In genomic region chr2:196601430-196602306, GRCh38 we compare ENCODE assay signal across 10 cellular contexts. TPM values are rescaled to one million over a fixed set of nuclear protein-coding genes. Genes with fewer than 3 reads are reported as not detected.
DNase-seq lines count a peak whose midpoint lies in the region; ATAC-seq, FAIRE-seq and TF ChIP-seq lines count a peak whose summit lies in the region.
"Had no signal": no experiment of that assay in that cellular context is flagged by ENCODE, and none has a peak within 500 bp of the region (broad histone marks: within the 10 kb centered on the region; RNA-seq: fewer than 3 reads in every experiment).

No MANE protein-coding gene starts in this region.

- H3K9me3 ChIP-seq in keratinocyte (ENCODE audit: control insufficient read depth, low read depth, low read length), result no peaks in the 10 kb centered on the region
- H3K9me3 ChIP-seq: ovary had no signal

- H3K27ac ChIP-seq in keratinocyte (ENCODE audit: control insufficient read depth, insufficient read depth, low read length), result no peak overlapping the region
- H3K27ac ChIP-seq: ovary had no signal

- dilution Hi-C loops in keratinocyte (cut with MboI; ENCODE audit: extremely low pct_ligation_motif_present, low sequenced_read_pairs), result no loop called here

- TF ChIP-seq CTCF in AG04449 (IDR thresholded peaks at IDR 0.05; ENCODE audit: insufficient read depth, low read length, missing control alignments) (peak; percentile 20), astrocyte of the cerebellum (IDR thresholded peaks at IDR 0.05; ENCODE audit: low read depth, low read length, missing control alignments) (no peak), keratinocyte (optimal IDR thresholded peaks at IDR 0.05 in 1 of 3, IDR thresholded peaks at IDR 0.05 in 1 of 3, conservative IDR thresholded peaks at IDR 0.05 in 1 of 3; ENCODE audit: extremely low read depth in 1 of 3, insufficient read depth in 2 of 3, low read length in 3 of 3) (no peak)

- in situ Hi-C loops in astrocyte of the cerebellum (cut with HindIII; ENCODE audit: low sequenced_read_pairs), result no loop called here

- POLR2A ChIA-PET in AG04449 (lab: Yijun Ruan, JAX), result interaction anchor here (0.7 to 0.9 kb wide), 2 partner anchors 9 to 381 kb away, joined by 3 to 5 read pairs; no protein-coding TSS in a partner anchor

- CTCF ChIA-PET in AG04449 (lab: Yijun Ruan, JAX), result interaction anchor here (1.0 to 1.4 kb wide), 3 partner anchors 10 to 149 kb away, joined by 3 to 4 read pairs (median 3); no protein-coding TSS in a partner anchor

- no peaks in the 10 kb centered on the region for H4K20me1 ChIP-seq in keratinocyte (ENCODE audit: control insufficient read depth, extremely low read depth, insufficient read depth, low read length)

- no peak overlapping the region for H3K4me2 ChIP-seq in keratinocyte (ENCODE audit: control insufficient read depth, extremely low read depth, insufficient read depth, low read depth, low read length)

- no peaks in the 10 kb centered on the region for H3K27me3 ChIP-seq in keratinocyte (ENCODE audit: control insufficient read depth, extremely low read depth, insufficient read depth, low read length)
- H3K27me3 ChIP-seq: ovary had no signal

- DNase-seq in AG04449 (ENCODE audit: low read depth, low spot score) (peak; percentile 92), HUDEP-2 (lab: John Stamatoyannopoulos, UW; ENCODE audit: unreplicated experiment in 76 of 76) (peak in 62 of 76 experiments; percentile 2 to 87 (median 48)), astrocyte of the cerebellum (ENCODE audit: low read depth) (peak; percentile 49), keratinocyte (ENCODE audit: low read depth, low spot score) (peak; percentile 13), Ammon's horn (ENCODE audit: low spot score) (no peak), hippocampal formation (lab: John Stamatoyannopoulos, UW) (no peak)
- DNase-seq: DMS153, ovary had no signal

- H3K9me1 ChIP-seq in keratinocyte (ENCODE audit: control insufficient read depth, extremely low read depth, insufficient read depth, low read length), result no peaks in the 10 kb centered on the region

- H3K4me1 ChIP-seq in keratinocyte (ENCODE audit: control insufficient read depth, extremely low read depth, insufficient read depth, low read length), result peaks cover 3% of the 10 kb centered on the region

- no peak overlapping the region for H2AFZ ChIP-seq in keratinocyte (ENCODE audit: control insufficient read depth, low read length)

- H3K4me3 ChIP-seq in AG04449 (ENCODE audit: low read depth, low read length), result no peak overlapping the region
- no peak overlapping the region for H3K4me3 ChIP-seq in astrocyte of the cerebellum (ENCODE audit: low read depth, low read length)
- no peak overlapping the region for H3K4me3 ChIP-seq in keratinocyte (ENCODE audit: control insufficient read depth in 2 of 3, extremely low read depth in 1 of 3, insufficient read depth in 2 of 3, low read depth in 1 of 3, low read length in 3 of 3)
- H3K4me3 ChIP-seq: ovary had no signal

- no peak overlapping the region for H3K9ac ChIP-seq in keratinocyte (ENCODE audit: control insufficient read depth, extremely low read depth, insufficient read depth, low read length)

- no peaks in the 10 kb centered on the region for H3K79me2 ChIP-seq in keratinocyte (ENCODE audit: control insufficient read depth, insufficient read depth, low read length)

- peak; percentile 46 for FAIRE-seq in keratinocyte (lab: Jason Lieb, UNC)

- ATAC-seq in GM21529 (IDR thresholded peaks at IDR 0.05; ENCODE audit: unreplicated experiment) (no peak), HG03025 (IDR thresholded peaks at IDR 0.05; ENCODE audit: low FRiP score, unreplicated experiment) (no peak)

- H3K36me3 ChIP-seq in keratinocyte (ENCODE audit: control insufficient read depth in 2 of 2, extremely low read depth in 1 of 2, insufficient read depth in 2 of 2, low read length in 2 of 2), result no peaks in the 10 kb centered on the region
- H3K36me3 ChIP-seq: ovary had no signal

RNA-seq across cellular contexts. Expression of gene HECW2, which starts 8.3 kb away (rescaled TPM):
- polyA plus RNA-seq in keratinocyte, result 0.15 to 0.20 TPM (median 0.17 TPM) in 3 replicates
- polyA plus RNA-seq in keratinocyte (2011; ENCODE audit: low read depth), result 0.22 TPM
- polyA plus RNA-seq in keratinocyte (2011; cell fraction: cytosol; rRNA removed), result 0.29 and 0.34 TPM in 2 replicates
- polyA plus RNA-seq in keratinocyte (2011; cell fraction: nucleus; rRNA removed), result 0.29 and 0.56 TPM in 2 replicates
- polyA plus RNA-seq in keratinocyte (2012; ENCODE audit: low replicate concordance), result 0.07 and 0.14 TPM in 2 replicates
- 0.51 to 0.82 TPM (median 0.76 TPM) in 3 replicates for polyA minus RNA-seq in keratinocyte
- polyA minus RNA-seq in keratinocyte (2011; cell fraction: cytosol; rRNA and poly(A)+ RNA removed), result not detected
- 0.42 and 0.85 TPM in 2 replicates for polyA minus RNA-seq in keratinocyte (2011; cell fraction: nucleus; rRNA and poly(A)+ RNA removed)

RNA-seq across cellular contexts. Expression of gene CCDC150, which starts 37.8 kb away (rescaled TPM):
- polyA plus RNA-seq in keratinocyte, result 0.86 to 5.0 TPM (median 2.3 TPM) in 3 replicates
- 1.2 TPM for polyA plus RNA-seq in keratinocyte (2011; ENCODE audit: low read depth)
- polyA plus RNA-seq in keratinocyte (2011; cell fraction: cytosol; rRNA removed), result 0.26 and 0.40 TPM in 2 replicates
- polyA plus RNA-seq in keratinocyte (2011; cell fraction: nucleus; rRNA removed), result 9.2 and 10.6 TPM in 2 replicates
- polyA plus RNA-seq in keratinocyte (2012; ENCODE audit: low replicate concordance), result 0.61 and 1.6 TPM in 2 replicates
- 1.2 to 7.8 TPM in 2 of 3 replicates, not detected in the other for polyA minus RNA-seq in keratinocyte
- polyA minus RNA-seq in keratinocyte (2011; cell fraction: cytosol; rRNA and poly(A)+ RNA removed), result not detected
- polyA minus RNA-seq in keratinocyte (2011; cell fraction: nucleus; rRNA and poly(A)+ RNA removed), result 1.3 and 3.6 TPM in 2 replicates

Comparison
In these comparisons a context has a peak if more than half of its experiments do, and no peak if none do; other contexts are left out.
1. DNase-seq: peak in AG04449 (single experiment), HUDEP-2 (62 of 76), astrocyte of the cerebellum (single experiment) and keratinocyte (single experiment); none in Ammon's horn (single experiment) and hippocampal formation (0 of 2).